Comparison of ENCODE assay signal across 28 cellular contexts in the genomic region with DNA sequence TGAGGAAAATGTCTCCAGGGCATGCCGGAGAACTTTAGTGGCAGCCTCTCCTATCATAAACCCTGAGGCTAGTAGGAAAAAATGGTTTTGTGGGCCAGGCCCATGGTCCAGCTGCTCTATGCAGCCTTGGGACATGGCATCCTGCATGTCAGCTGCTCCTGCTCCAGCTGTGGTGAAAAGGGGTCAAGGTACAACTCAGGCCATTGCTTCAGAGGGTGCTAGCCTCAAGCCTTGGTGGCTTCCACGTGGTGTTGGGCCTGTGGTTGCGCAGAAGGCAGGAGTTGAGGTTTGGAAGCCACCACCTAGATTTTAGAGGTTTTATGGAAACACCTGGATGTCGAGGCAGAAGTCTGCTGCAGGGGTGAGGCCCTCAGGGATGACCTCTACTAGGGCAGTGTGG.
"Had no signal": no experiment of that assay in that cellular context is flagged by ENCODE, and none has a peak within 500 bp of the region (broad histone marks: within the 10 kb centered on the region; RNA-seq: fewer than 3 reads in every experiment).

No MANE protein-coding gene starts in this region.

- H3K4me1 ChIP-seq: colonic mucosa, esophagus muscularis mucosa, esophagus squamous epithelium, foreskin keratinocyte, gastrocnemius medialis, gastroesophageal sphincter, heart left ventricle had no signal

- H3K27me3 Mint-ChIP-seq: dendritic cell treated with granulocyte-macrophage colony-stimulating factor and Interleukin-4, amounts not matched to agents 40 ng/mL and 50 ng/mL, for 4 days had no signal

- H3K27ac Mint-ChIP-seq: dendritic cell treated with granulocyte-macrophage colony-stimulating factor and Interleukin-4, amounts not matched to agents 40 ng/mL and 50 ng/mL, for 4 days; effector memory CD8-positive, alpha-beta T cell; endodermal cell had no signal

- ATAC-seq: effector memory CD8-positive, alpha-beta T cell; esophagus mucosa; foreskin keratinocyte; gastrocnemius medialis; gastroesophageal sphincter; heart left ventricle had no signal

- H3K9me3 Mint-ChIP-seq: dendritic cell treated with granulocyte-macrophage colony-stimulating factor and Interleukin-4, amounts not matched to agents 40 ng/mL and 50 ng/mL, for 4 days had no signal

- H3K4me3 ChIP-seq: colonic mucosa, coronary artery, dorsolateral prefrontal cortex, esophagus muscularis mucosa, esophagus squamous epithelium, gastrocnemius medialis, gastroesophageal sphincter, heart left ventricle had no signal

- DNase-seq: colonic mucosa; cortex of kidney; dermis blood vessel endothelial cell; dorsolateral prefrontal cortex; effector CD4-positive, alpha-beta T cell; effector CD8-positive, alpha-beta T cell; effector memory CD4-positive, alpha-beta T cell; effector memory CD8-positive, alpha-beta T cell; endodermal cell; erythroblast; esophagus squamous epithelium; foreskin fibroblast; foreskin keratinocyte; foreskin melanocyte; gastrocnemius medialis; glutamatergic neuron; head of caudate nucleus; heart left ventricle had no signal

- FAIRE-seq: colon, endometrium, endothelial cell of umbilical vein, frontal cortex had no signal

- H3K4me3 Mint-ChIP-seq: dendritic cell treated with granulocyte-macrophage colony-stimulating factor and Interleukin-4, amounts not matched to agents 40 ng/mL and 50 ng/mL, for 4 days; effector memory CD8-positive, alpha-beta T cell; endodermal cell had no signal

- H3K36me3 ChIP-seq: colonic mucosa, esophagus muscularis mucosa, esophagus squamous epithelium, gastrocnemius medialis, gastroesophageal sphincter, heart left ventricle had no signal

- H3K4me1 Mint-ChIP-seq: endodermal cell had no signal

- H3K27ac ChIP-seq: colonic mucosa, coronary artery, dorsolateral prefrontal cortex, epithelial cell of prostate, esophagus muscularis mucosa, esophagus squamous epithelium, foreskin keratinocyte, gastrocnemius medialis, gastroesophageal sphincter, heart left ventricle had no signal

- H3K27me3 ChIP-seq: colonic mucosa, esophagus muscularis mucosa, esophagus squamous epithelium, foreskin keratinocyte, gastrocnemius medialis, gastroesophageal sphincter had no signal

- H3K9me3 ChIP-seq: colonic mucosa, esophagus muscularis mucosa, esophagus squamous epithelium, gastrocnemius medialis, gastroesophageal sphincter had no signal
